ENCODE assay signal across 10 cellular contexts in genomic region chr14:24665440-24665991, GRCh38. TPM values are rescaled to one million over a fixed set of nuclear protein-coding genes. Genes with fewer than 3 reads are reported as not detected.
DNase-seq lines count a peak whose midpoint lies in the region; ATAC-seq, FAIRE-seq and TF ChIP-seq lines count a peak whose summit lies in the region.
"Had no signal": no experiment of that assay in that cellular context is flagged by ENCODE, and none has a peak within 500 bp of the region (broad histone marks: within the 10 kb centered on the region; RNA-seq: fewer than 3 reads in every experiment).

No MANE protein-coding gene starts in this region.

- H3K27ac ChIP-seq in pancreas: no peak overlapping the region
- H3K27ac ChIP-seq: lower lobe of right lung had no signal

- no peak for DNase-seq in GM12892 (ENCODE audit: insufficient read length)
- peak; percentile 67 for DNase-seq in activated naive CD8-positive, alpha-beta T cell treated with anti-CD3 and anti-CD28 coated beads, Interleukin-2, amount 50 U/mL, for 24 hours
- no peak for DNase-seq in HK-2 (ENCODE audit: unreplicated experiment)
- DNase-seq in NCI-H526 treated with DMSO at 0.1 percent for 48 hours (lab: John Stamatoyannopoulos, UW): no peak
- DNase-seq in pancreas: no peak
- DNase-seq in osteocyte (ENCODE audit: extremely low spot score, unreplicated experiment): no peak
- DNase-seq: lower lobe of right lung had no signal

- no peaks in the 10 kb centered on the region for H3K4me1 ChIP-seq in pancreas

- peaks cover 95% of the 10 kb centered on the region for H3K4me1 Mint-ChIP-seq in activated naive CD8-positive, alpha-beta T cell treated with anti-CD3 and anti-CD28 coated beads, Interleukin-2, amount 50 U/mL, for 24 hours
- H3K4me1 Mint-ChIP-seq in osteocyte (ENCODE audit: unreplicated experiment): no peaks in the 10 kb centered on the region

- ATAC-seq in GM21367 (IDR thresholded peaks at IDR 0.05; ENCODE audit: unreplicated experiment) (peak; percentile 88), HG03520 (IDR thresholded peaks at IDR 0.05; ENCODE audit: unreplicated experiment) (peak; percentile 91), pancreas (no peak)
- peak; percentile 93 for ATAC-seq in activated naive CD8-positive, alpha-beta T cell treated with anti-CD3 and anti-CD28 coated beads, Interleukin-2, amount 50 U/mL, for 24 hours

- peaks cover 11% of the 10 kb centered on the region for H3K9me3 Mint-ChIP-seq in activated naive CD8-positive, alpha-beta T cell treated with anti-CD3 and anti-CD28 coated beads, Interleukin-2, amount 50 U/mL, for 24 hours
- H3K9me3 Mint-ChIP-seq in osteocyte (ENCODE audit: unreplicated experiment): no peaks in the 10 kb centered on the region

- peaks cover 11% of the 10 kb centered on the region for H3K36me3 Mint-ChIP-seq in activated naive CD8-positive, alpha-beta T cell treated with anti-CD3 and anti-CD28 coated beads, Interleukin-2, amount 50 U/mL, for 24 hours (ENCODE audit: low read depth)
- H3K36me3 Mint-ChIP-seq in osteocyte (ENCODE audit: unreplicated experiment): no peaks in the 10 kb centered on the region

- TF ChIP-seq CTCF in pancreas (IDR thresholded peaks at IDR 0.05) (no peak), osteocyte (IDR thresholded peaks at IDR 0.05) (no peak)

- FAIRE-seq in GM12892 (lab: Jason Lieb, UNC): peak; percentile 91
- FAIRE-seq in pancreas (lab: Jason Lieb, UNC): no peak

- TF ChIP-seq POLR2A in GM12892 (IDR thresholded peaks at IDR 0.05; ENCODE audit: low read depth, low read length): no peak

- WGBS in pancreas, 2 donors: 57 to 62% methylated on average over 4 of the region's 4 CpGs

- peak overlapping the region; percentile 92 for H3K27ac Mint-ChIP-seq in activated naive CD8-positive, alpha-beta T cell treated with anti-CD3 and anti-CD28 coated beads, Interleukin-2, amount 50 U/mL, for 24 hours
- no peak overlapping the region for H3K27ac Mint-ChIP-seq in osteocyte (ENCODE audit: unreplicated experiment)

- H3K36me3 ChIP-seq in pancreas: no peaks in the 10 kb centered on the region
- H3K36me3 ChIP-seq: lower lobe of right lung had no signal

- H3K4me3 ChIP-seq in pancreas: no peak overlapping the region
- H3K4me3 ChIP-seq: lower lobe of right lung had no signal

- H3K9me3 ChIP-seq in pancreas: no peaks in the 10 kb centered on the region
- H3K9me3 ChIP-seq: lower lobe of right lung had no signal

- no peaks in the 10 kb centered on the region for H3K27me3 Mint-ChIP-seq in activated naive CD8-positive, alpha-beta T cell treated with anti-CD3 and anti-CD28 coated beads, Interleukin-2, amount 50 U/mL, for 24 hours
- peaks cover 4% of the 10 kb centered on the region for H3K27me3 Mint-ChIP-seq in osteocyte (ENCODE audit: unreplicated experiment)

- H3K27me3 ChIP-seq in pancreas: no peaks in the 10 kb centered on the region

- peak overlapping the region; percentile 71 for H3K4me3 Mint-ChIP-seq in activated naive CD8-positive, alpha-beta T cell treated with anti-CD3 and anti-CD28 coated beads, Interleukin-2, amount 50 U/mL, for 24 hours
- no peak overlapping the region for H3K4me3 Mint-ChIP-seq in osteocyte (ENCODE audit: unreplicated experiment)

- intact Hi-C loops in pancreas (cut with DNase I): no loop called here

RNA-seq across cellular contexts. Expression of gene GZMB, which starts 31.5 kb away (rescaled TPM):
- polyA plus RNA-seq in GM12892 (2012; ENCODE audit: missing spikeins): not detected
- total RNA-seq in pancreas (1 to 10 TPM in 2 of 6 donors, under 1 TPM in 3, not detected in 1; 0.28 to 1.8 (median 0.62) TPM), osteocyte (not detected in 2 replicates)
- polyA plus RNA-seq in pancreas: not detected
- total RNA-seq: urinary bladder had no signal

RNA-seq across cellular contexts. Expression of gene GZMH, which starts 56.0 kb away (rescaled TPM):
- polyA plus RNA-seq in GM12892 (2012; ENCODE audit: missing spikeins): not detected
- total RNA-seq in pancreas (under 1 TPM in 4 of 6 donors, not detected in 2; 0.28 to 0.90 (median 0.71) TPM), osteocyte (not detected in 2 replicates)
- polyA plus RNA-seq in pancreas: under 1 TPM; 0.21 to 0.61 TPM
- total RNA-seq: urinary bladder had no signal

Comparison
In these comparisons a context has a peak if more than half of its experiments do, and no peak if none do; other contexts are left out.
1. ATAC-seq: peak in GM21367 (single experiment), HG03520 (single experiment) and activated naive CD8-positive, alpha-beta T cell treated with anti-CD3 and anti-CD28 coated beads, Interleukin-2, amount 50 U/mL, for 24 hours (single experiment); none in pancreas (0 of 4).